In genomic region chr15:62453979-62454378, GRCh38 we compare ENCODE assay signal across 13 cellular contexts.
DNase-seq lines count a peak whose midpoint lies in the region; ATAC-seq and TF ChIP-seq lines count a peak whose summit lies in the region.
"Had no signal": no experiment of that assay in that cellular context is flagged by ENCODE, and none has a peak within 500 bp of the region (broad histone marks: within the 10 kb centered on the region; RNA-seq: fewer than 3 reads in every experiment).

No MANE protein-coding gene starts in this region.

- H3K9me3 ChIP-seq in Panc1 (ENCODE audit: control insufficient read depth, insufficient read depth, low read depth, low read length): no peaks in the 10 kb centered on the region
- H3K9me3 ChIP-seq in neural progenitor cell (ENCODE audit: low read depth): no peaks in the 10 kb centered on the region
- no peaks in the 10 kb centered on the region for H3K9me3 ChIP-seq in CD8-positive, alpha-beta memory T cell (ENCODE audit: low read length)
- H3K9me3 ChIP-seq: BE2C had no signal

- peaks cover 2% of the 10 kb centered on the region for H3K9me3 Mint-ChIP-seq in neural progenitor cell
- no peaks in the 10 kb centered on the region for H3K9me3 Mint-ChIP-seq in CD8-positive, alpha-beta memory T cell
- H3K9me3 Mint-ChIP-seq: central memory CD8-positive, alpha-beta T cell had no signal

- H3K4me3 ChIP-seq in Panc1 (ENCODE audit: low read depth in 2 of 2, low read length in 2 of 2): no peak overlapping the region
- peak overlapping the region; percentile 22 for H3K4me3 ChIP-seq in coronary artery
- H3K4me3 ChIP-seq in neural progenitor cell: no peak overlapping the region
- H3K4me3 ChIP-seq in CD8-positive, alpha-beta memory T cell (ENCODE audit: low read length): no peak overlapping the region

- H3K4me2 ChIP-seq in neural progenitor cell: peak overlapping the region; percentile 9

- no peaks in the 10 kb centered on the region for H3K79me2 ChIP-seq in neural progenitor cell (ENCODE audit: low read depth)

- no peak overlapping the region for H3K4me3 Mint-ChIP-seq in neural progenitor cell
- no peak overlapping the region for H3K4me3 Mint-ChIP-seq in CD8-positive, alpha-beta memory T cell
- H3K4me3 Mint-ChIP-seq: central memory CD8-positive, alpha-beta T cell had no signal

- POLR2A ChIA-PET in Panc1 (lab: Charles Lee): no interaction called here
- POLR2A ChIA-PET in CD8-positive, alpha-beta memory T cell (lab: Charles Lee): no interaction called here

- intact Hi-C loops in Panc1 (cut with micrococcal nuclease; ENCODE audit: unreplicated experiment): no loop called here

- no peak overlapping the region for H3K9ac ChIP-seq in neural progenitor cell

- BruUV-seq in Panc1 (replicated peaks; lab: Mats Ljungman, UMichigan): no TSS peak

- H4K20me1 ChIP-seq in neural progenitor cell (ENCODE audit: low read depth): no peaks in the 10 kb centered on the region

- CTCF ChIA-PET in Panc1 (lab: Charles Lee): no interaction called here
- CTCF ChIA-PET in CD8-positive, alpha-beta memory T cell (lab: Charles Lee): no interaction called here

- H3K27me3 Mint-ChIP-seq in neural progenitor cell (ENCODE audit: insufficient read depth, low read depth): peaks cover 5% of the 10 kb centered on the region
- H3K27me3 Mint-ChIP-seq in CD8-positive, alpha-beta memory T cell: peaks cover 6 to 9% of the 10 kb centered on the region in 2 donors

- H3K36me3 ChIP-seq in Panc1 (ENCODE audit: control insufficient read depth, insufficient read depth, low read length): no peaks in the 10 kb centered on the region
- no peaks in the 10 kb centered on the region for H3K36me3 ChIP-seq in neural progenitor cell
- no peaks in the 10 kb centered on the region for H3K36me3 ChIP-seq in CD8-positive, alpha-beta memory T cell (ENCODE audit: insufficient read depth, low read length)
- H3K36me3 ChIP-seq: BE2C had no signal

- in situ Hi-C loops in Panc1 (cut with HindIII; ENCODE audit: low pct_unique_long_range_greater_than_20kb, low sequenced_read_pairs): no loop called here

- DNase-seq in AG20443 (ENCODE audit: low spot score): peak; percentile 59
- peak; percentile 28 for DNase-seq in Panc1 (ENCODE audit: low read depth, low spot score)
- DNase-seq in coronary artery (ENCODE audit: low spot score): no peak
- no peak for DNase-seq in neural progenitor cell (ENCODE audit: low spot score)
- DNase-seq in CD8-positive, alpha-beta memory T cell: no peak
- DNase-seq in NCI-H2081 treated with DMSO at 0.1 percent for 48 hours (lab: John Stamatoyannopoulos, UW): no peak
- DNase-seq in NCI-H2171 (lab: John Stamatoyannopoulos, UW): no peak
- DNase-seq: activated T-cell treated with anti-CD3 and anti-CD28 coated beads, Interleukin-2, amount 50 U/mL, for 48 hours; BE2C; NCI-H446 treated with DMSO at 0.1 percent for 48 hours had no signal

- no peaks in the 10 kb centered on the region for H3K36me3 Mint-ChIP-seq in neural progenitor cell
- H3K36me3 Mint-ChIP-seq in CD8-positive, alpha-beta memory T cell: no peaks in the 10 kb centered on the region

- H3K27ac Mint-ChIP-seq in neural progenitor cell: no peak overlapping the region
- H3K27ac Mint-ChIP-seq in CD8-positive, alpha-beta memory T cell: no peak overlapping the region

- 0 out of 2 replicates have a peak, but pooled peaks cover 2% of the 10 kb centered on the region for H3K4me1 ChIP-seq in Panc1 (ENCODE audit: control insufficient read depth, insufficient read depth, low read length)
- H3K4me1 ChIP-seq in neural progenitor cell: peaks cover 59% of the 10 kb centered on the region
- no peaks in the 10 kb centered on the region for H3K4me1 ChIP-seq in CD8-positive, alpha-beta memory T cell (ENCODE audit: insufficient read depth, low read length)

- H3K27me3 ChIP-seq in Panc1 (ENCODE audit: control insufficient read depth, insufficient read depth, low read length): no peaks in the 10 kb centered on the region
- no peaks in the 10 kb centered on the region for H3K27me3 ChIP-seq in neural progenitor cell
- H3K27me3 ChIP-seq in CD8-positive, alpha-beta memory T cell (ENCODE audit: insufficient read depth, low read length, poor library complexity, severe bottlenecking): no peaks in the 10 kb centered on the region
- H3K27me3 ChIP-seq: BE2C had no signal

- no peak for TF ChIP-seq CTCF in Panc1 (IDR thresholded peaks at IDR 0.05)
- TF ChIP-seq CTCF in coronary artery (IDR thresholded peaks at IDR 0.05): no peak
- TF ChIP-seq CTCF in neural progenitor cell (IDR thresholded peaks at IDR 0.05): no peak

- ATAC-seq in Panc1 (peak; percentile 24; the same call in 1 of the 2 replicates), esophagus mucosa (no peak)
- ATAC-seq: activated CD4-positive, CD25-positive, alpha-beta regulatory T cell treated with anti-CD3 and anti-CD28 coated beads, Interleukin-2, amount 50 U/mL, for 24 hours had no signal

- H3K27ac ChIP-seq in Panc1 (ENCODE audit: low read length) (no peak overlapping the region), coronary artery (peak overlapping the region; percentile 58 to 74), neural progenitor cell (no peak overlapping the region)
- no peak overlapping the region for H3K27ac ChIP-seq in CD8-positive, alpha-beta memory T cell (ENCODE audit: low read depth, low read length)

- no peak overlapping the region for H2AFZ ChIP-seq in neural progenitor cell (replicated peaks)

- peaks cover 59% of the 10 kb centered on the region for H3K4me1 Mint-ChIP-seq in neural progenitor cell
- H3K4me1 Mint-ChIP-seq in CD8-positive, alpha-beta memory T cell: no peaks in the 10 kb centered on the region
- H3K4me1 Mint-ChIP-seq: central memory CD8-positive, alpha-beta T cell had no signal

- peaks cover 4% of the 10 kb centered on the region for H3F3A ChIP-seq in neural progenitor cell (ENCODE audit: low read depth)

Comparison
In these comparisons a context has a peak if more than half of its experiments do, and no peak if none do; other contexts are left out.
1. DNase-seq: peak in AG20443 (single experiment) and Panc1 (single experiment); none in coronary artery (single experiment), neural progenitor cell (single experiment), CD8-positive, alpha-beta memory T cell (0 of 5), NCI-H2081 treated with DMSO at 0.1 percent for 48 hours (single experiment) and NCI-H2171 (single experiment).
2. H3K27ac ChIP-seq: peak in coronary artery (2 of 2); none in Panc1 (single experiment), neural progenitor cell (single experiment) and CD8-positive, alpha-beta memory T cell (single experiment).